Comparison of ENCODE assay signal across 1 cellular context in genomic region chr7:73397521-73397934, GRCh38.
TF ChIP-seq lines count a peak whose summit lies in the region.

No MANE protein-coding gene starts in this region.

TF ChIP-seq in H1, 55 proteins besides CTCF, POLR2A, EP300 and RAD21 (continued from another document):
- no peak for TF ChIP-seq TBP (IDR thresholded peaks at IDR 0.05; ENCODE audit: low read depth, low read length)
- TF ChIP-seq CEBPB (IDR thresholded peaks at IDR 0.05; ENCODE audit: low read depth, low read length): no peak
- TF ChIP-seq BACH1 (IDR thresholded peaks at IDR 0.05; ENCODE audit: low read length): no peak
- TF ChIP-seq ASH2L (IDR thresholded peaks at IDR 0.05; ENCODE audit: low read length): peak; percentile 25
- TF ChIP-seq TAF1 (IDR thresholded peaks at IDR 0.05; ENCODE audit: low read depth, low read length): 0 out of 2 replicates have a peak, but pooled peaks have one; percentile 19
- no peak for TF ChIP-seq USF2 (IDR thresholded peaks at IDR 0.05; ENCODE audit: low read length)
- no peak for TF ChIP-seq CBX8 (IDR thresholded peaks at IDR 0.05; ENCODE audit: borderline replicate concordance, low read depth, low read length)
- TF ChIP-seq KDM1A (IDR thresholded peaks at IDR 0.05; ENCODE audit: borderline replicate concordance, low read length): 0 out of 2 replicates have a peak, but pooled peaks have one; percentile 36
- TF ChIP-seq ZNF274 (IDR thresholded peaks at IDR 0.05; ENCODE audit: borderline replicate concordance, extremely low read depth, low read length): no peak
- TF ChIP-seq TAF7 (optimal IDR thresholded peaks at IDR 0.05; ENCODE audit: borderline replicate concordance, low read depth, low read length): no peak
- TF ChIP-seq CBX5 (IDR thresholded peaks at IDR 0.05; ENCODE audit: low read depth, low read length): no peak
- TF ChIP-seq SIX5 (IDR thresholded peaks at IDR 0.05; ENCODE audit: low read depth, low read length): no peak
